In genomic region chr17:67425571-67426160, GRCh38 we compare ENCODE assay signal across 1 cellular context.
TF ChIP-seq lines count a peak whose summit lies in the region.

No MANE protein-coding gene starts in this region.

TF ChIP-seq in GM12878, 131 proteins besides CTCF, POLR2A, EP300 and RAD21:
- TF ChIP-seq MLLT1 (IDR thresholded peaks at IDR 0.05) (no peak), TAF1 (IDR thresholded peaks at IDR 0.05; ENCODE audit: borderline replicate concordance, low read depth, low read length) (no peak), SP1 (IDR thresholded peaks at IDR 0.05; ENCODE audit: low read depth, low read length) (no peak), ZBTB40 (IDR thresholded peaks at IDR 0.05; ENCODE audit: borderline replicate concordance) (peak; percentile 75)
TF ChIP-seq in GM12878: peak in this region for 1.
